1 cellular context compared by ENCODE assay signal in genomic region chr14:94011795-94012194, GRCh38.
TF ChIP-seq lines count a peak whose summit lies in the region.

No MANE protein-coding gene starts in this region.

TF ChIP-seq in HEK293, 187 proteins besides CTCF, POLR2A, EP300 and RAD21 (continued from another document):
- TF ChIP-seq ZBTB6 (tag by site-specific recombination; IDR thresholded peaks at IDR 0.05): no peak
- no peak for TF ChIP-seq ZSCAN4 (tag by site-specific recombination; IDR thresholded peaks at IDR 0.05)
- TF ChIP-seq HOXA7 (CRISPR knock-in tag; IDR thresholded peaks at IDR 0.05; ENCODE audit: borderline replicate concordance): no peak
- peak; percentile 81 for TF ChIP-seq PRDM10 (tag by site-specific recombination; IDR thresholded peaks at IDR 0.05)
